8 cellular contexts compared by ENCODE assay signal in genomic region chr7:47180268-47180826, GRCh38.
A peak's percentile ranks its signal among the peaks of the same experiment; 100 is the strongest.
DNase-seq lines count a peak whose midpoint lies in the region; TF ChIP-seq lines count a peak whose summit lies in the region.

No MANE protein-coding gene starts in this region.

- in situ Hi-C loops in HAP-1 (cut with MboI; ENCODE audit: low sequenced_read_pairs) (loop anchor here (10.0 kb wide), 1 partner anchor 1266 kb away; no protein-coding TSS in a partner anchor), astrocyte of the cerebellum (cut with HindIII; ENCODE audit: low sequenced_read_pairs) (loop anchor here (10.0 kb wide), 1 partner anchor 826 kb away; no protein-coding TSS in a partner anchor)

- H3K4me3 ChIP-seq in HAP-1 (no peak overlapping the region), astrocyte of the cerebellum (ENCODE audit: low read depth, low read length) (no peak overlapping the region)

- peak; percentile 93 for TF ChIP-seq CTCF in astrocyte of the cerebellum (IDR thresholded peaks at IDR 0.05; ENCODE audit: low read depth, low read length, missing control alignments)

- DNase-seq in SKM-1 (lab: John Stamatoyannopoulos, UW; ENCODE audit: unreplicated experiment) (peak; percentile 25), SKM-1 treated with dmso at 0.1 percent for 144 hours (lab: John Stamatoyannopoulos, UW; ENCODE audit: unreplicated experiment) (no peak), HAP-1 (ENCODE audit: low spot score in 2 of 2) (peak; percentile 21 to 51), NCI-H2107 (lab: John Stamatoyannopoulos, UW) (peak; percentile 11), astrocyte of the cerebellum (ENCODE audit: low read depth) (peak; percentile 56), iPS-NIHi11 (ENCODE audit: low spot score) (peak; percentile 77), mesenteric fat pad (ENCODE audit: low spot score) (no peak)
- peak; percentile 24 for DNase-seq in stimulated activated CD8-positive, alpha-beta memory T cell treated with anti-CD3 and anti-CD28 coated beads, Interleukin-4, amount 100 ng/mL, for 48 hours

- no peaks in the 10 kb centered on the region for H3K4me1 ChIP-seq in HAP-1

- no peaks in the 10 kb centered on the region for H3K9me3 ChIP-seq in HAP-1

- H3K36me3 ChIP-seq in HAP-1 (replicated peaks) = no peaks in the 10 kb centered on the region

- no peaks in the 10 kb centered on the region; the same call in 1 of the 2 replicates for H3K27me3 ChIP-seq in HAP-1 (ENCODE audit: low read depth)

Comparison
In these comparisons a context has a peak if more than half of its experiments do, and no peak if none do; other contexts are left out.
1. DNase-seq: peak in SKM-1 (single experiment), HAP-1 (2 of 2), NCI-H2107 (single experiment), astrocyte of the cerebellum (single experiment), iPS-NIHi11 (single experiment) and stimulated activated CD8-positive, alpha-beta memory T cell treated with anti-CD3 and anti-CD28 coated beads, Interleukin-4, amount 100 ng/mL, for 48 hours (single experiment); none in SKM-1 treated with dmso at 0.1 percent for 144 hours (single experiment) and mesenteric fat pad (single experiment).